ENCODE assay signal across 24 cellular contexts in the genomic region with DNA sequence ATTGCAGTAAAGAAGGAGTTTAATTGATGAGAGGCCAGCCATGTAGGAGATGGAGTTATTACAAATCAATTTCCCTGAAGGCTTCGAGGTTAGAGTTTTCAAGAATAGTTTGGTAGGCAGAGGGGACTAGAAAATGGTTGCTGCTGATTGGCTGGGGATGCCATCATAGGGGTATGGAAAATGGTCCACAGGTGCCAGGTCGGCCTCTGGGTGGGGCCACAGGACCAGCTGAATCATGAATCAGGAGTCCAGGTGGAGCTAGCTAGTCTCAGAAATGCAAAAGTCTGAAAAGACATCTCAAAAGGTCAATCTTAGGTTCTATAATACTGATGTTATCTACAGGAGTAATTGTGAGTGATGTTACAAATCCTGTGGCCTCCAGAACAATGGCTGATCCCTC.
"Had no signal": no experiment of that assay in that cellular context is flagged by ENCODE, and none has a peak within 500 bp of the region (broad histone marks: within the 10 kb centered on the region; RNA-seq: fewer than 3 reads in every experiment).

No MANE protein-coding gene starts in this region.

- H3K4me3 Mint-ChIP-seq: activated T-cell treated with anti-CD3 and anti-CD28 coated beads, Interleukin-2, amount 50 U/mL, for 72 hours; central memory CD8-positive, alpha-beta T cell; dendritic cell treated with granulocyte-macrophage colony-stimulating factor and Interleukin-4, amounts not matched to agents 40 ng/mL and 50 ng/mL, for 4 days; natural killer cell had no signal

- H3K27me3 Mint-ChIP-seq: central memory CD8-positive, alpha-beta T cell; dendritic cell treated with granulocyte-macrophage colony-stimulating factor and Interleukin-4, amounts not matched to agents 40 ng/mL and 50 ng/mL, for 4 days had no signal

- ATAC-seq: activated naive CD4-positive, alpha-beta T cell treated with anti-CD3 and anti-CD28 coated beads, Interleukin-2, amount 50 U/mL, for 72 hours; activated T-cell treated with anti-CD3 and anti-CD28 coated beads, Interleukin-2, amount 50 U/mL, for 72 hours; foreskin keratinocyte; heart right ventricle; natural killer cell; upper lobe of right lung had no signal

- H3K4me1 ChIP-seq: esophagus muscularis mucosa, foreskin keratinocyte, heart right ventricle, left ventricle myocardium inferior, right atrium auricular region, suprapubic skin, tibial artery, upper lobe of right lung had no signal

- H3K4me3 ChIP-seq: esophagus muscularis mucosa, heart right ventricle, left ventricle myocardium inferior, lung, right atrium auricular region, smooth muscle cell, suprapubic skin, tibial artery, upper lobe of right lung had no signal

- H3K36me3 Mint-ChIP-seq: activated naive CD4-positive, alpha-beta T cell treated with anti-CD3 and anti-CD28 coated beads, Interleukin-2, amount 50 U/mL, for 72 hours; natural killer cell had no signal

- H3K4me2 ChIP-seq: smooth muscle cell had no signal

- H3K36me3 ChIP-seq: esophagus muscularis mucosa, heart right ventricle, left ventricle myocardium inferior, right atrium auricular region, suprapubic skin, tibial artery, upper lobe of right lung had no signal

- H3K27ac ChIP-seq: esophagus muscularis mucosa, foreskin keratinocyte, heart right ventricle, left ventricle myocardium inferior, right atrium auricular region, suprapubic skin, tibial artery, upper lobe of right lung had no signal

- H3K9me3 ChIP-seq: esophagus muscularis mucosa, suprapubic skin, upper lobe of right lung had no signal

- H3K27ac Mint-ChIP-seq: activated naive CD4-positive, alpha-beta T cell treated with anti-CD3 and anti-CD28 coated beads, Interleukin-2, amount 50 U/mL, for 72 hours; activated T-cell treated with anti-CD3 and anti-CD28 coated beads, Interleukin-2, amount 50 U/mL, for 72 hours; dendritic cell treated with granulocyte-macrophage colony-stimulating factor and Interleukin-4, amounts not matched to agents 40 ng/mL and 50 ng/mL, for 4 days; natural killer cell had no signal

- H3K27me3 ChIP-seq: esophagus muscularis mucosa, foreskin keratinocyte, heart right ventricle, right atrium auricular region, suprapubic skin, tibial artery, upper lobe of right lung had no signal

- H3K4me1 Mint-ChIP-seq: central memory CD8-positive, alpha-beta T cell; natural killer cell had no signal

- DNase-seq: activated CD4-positive, alpha-beta T cell treated with anti-CD3 and anti-CD28 coated beads for 4 hours; activated CD4-positive, alpha-beta T cell treated with anti-CD3 and anti-CD28 coated beads, Interleukin-2, amount 50 U/mL, for 4 hours; activated naive CD4-positive, alpha-beta T cell; activated T-cell treated with anti-CD3 and anti-CD28 coated beads for 4 hours; activated T-cell treated with anti-CD3 and anti-CD28 coated beads, Interleukin-2, amount 50 U/mL, for 72 hours; anterior cingulate cortex; foreskin keratinocyte; heart right ventricle; left ventricle myocardium inferior; mesendoderm; natural killer cell; stimulated activated CD4-positive, alpha-beta T cell treated with anti-CD3 and anti-CD28 coated beads, Interleukin-15, amount 100 ng/mL, for 24 hours; stimulated activated CD4-positive, alpha-beta T cell treated with anti-CD3 and anti-CD28 coated beads, Interleukin-2, amount 100 ng/mL, for 24 hours; stimulated activated naive CD4-positive, alpha-beta T cell; tibial artery; upper lobe of right lung had no signal
